Comparison of ENCODE assay signal across 1 cellular context in genomic region chr19:16446108-16447014, GRCh38.
A peak's percentile ranks its signal among the peaks of the same experiment; 100 is the strongest.
TF ChIP-seq lines count a peak whose summit lies in the region.

No MANE protein-coding gene starts in this region.

TF ChIP-seq in GM12878, 131 proteins besides CTCF, POLR2A, EP300 and RAD21 (continued from another document and continues in another):
- TF ChIP-seq IRF5 (IDR thresholded peaks at IDR 0.05; ENCODE audit: borderline replicate concordance): no peak
- TF ChIP-seq SMAD1 (IDR thresholded peaks at IDR 0.05; ENCODE audit: low read depth, partially characterized antibody): no peak
- no peak for TF ChIP-seq SUZ12 (IDR thresholded peaks at IDR 0.05; ENCODE audit: unreplicated experiment)
- TF ChIP-seq IRF4 (IDR thresholded peaks at IDR 0.05; ENCODE audit: low read depth, low read length): peak; percentile 55; the same call in 1 of the 2 replicates
- peak; percentile 39 for TF ChIP-seq MEF2B (IDR thresholded peaks at IDR 0.05; ENCODE audit: partially characterized antibody, poor library complexity, severe bottlenecking)
- TF ChIP-seq CEBPB (IDR thresholded peaks at IDR 0.05; ENCODE audit: borderline replicate concordance in 1 of 2, low read depth in 2 of 2, low read length in 2 of 2): no peak
- TF ChIP-seq CEBPZ (IDR thresholded peaks at IDR 0.05; ENCODE audit: low read depth, low read length): no peak
- TF ChIP-seq SKIL (IDR thresholded peaks at IDR 0.05; ENCODE audit: low read depth, poor library complexity, severe bottlenecking): peak; percentile 21
- TF ChIP-seq RB1 (IDR thresholded peaks at IDR 0.05; ENCODE audit: borderline replicate concordance): no peak
- peak; percentile 75 for TF ChIP-seq USF1 (IDR thresholded peaks at IDR 0.05; ENCODE audit: borderline replicate concordance, extremely low read length, insufficient read depth, low read depth, low read length)
- no peak for TF ChIP-seq JUND (IDR thresholded peaks at IDR 0.05; ENCODE audit: low read depth, low read length)
- TF ChIP-seq BRCA1 (IDR thresholded peaks at IDR 0.05; ENCODE audit: low read depth, low read length): no peak
- no peak for TF ChIP-seq E4F1 (IDR thresholded peaks at IDR 0.05; ENCODE audit: borderline replicate concordance, partially characterized antibody)
- TF ChIP-seq TARDBP (IDR thresholded peaks at IDR 0.05; ENCODE audit: borderline replicate concordance): no peak
- no peak for TF ChIP-seq ZNF274 (IDR thresholded peaks at IDR 0.05; ENCODE audit: insufficient read depth, insufficient read length)
- no peak for TF ChIP-seq BCLAF1 (IDR thresholded peaks at IDR 0.05)
- TF ChIP-seq RELA (IDR thresholded peaks at IDR 0.05; ENCODE audit: borderline replicate concordance, partially characterized antibody): no peak
- no peak for TF ChIP-seq RBBP5 (conservative IDR thresholded peaks at IDR 0.05)
- no peak; the same call in 1 of the 2 replicates for TF ChIP-seq IKZF1 (conservative IDR thresholded peaks at IDR 0.05)
- no peak for TF ChIP-seq WRNIP1 (IDR thresholded peaks at IDR 0.05; ENCODE audit: borderline replicate concordance, low read depth, low read length)
- no peak for TF ChIP-seq FOS (IDR thresholded peaks at IDR 0.05; ENCODE audit: borderline replicate concordance, extremely low read depth, insufficient read length)
- TF ChIP-seq NBN (IDR thresholded peaks at IDR 0.05): no peak; the same call in 1 of the 2 replicates
- TF ChIP-seq ETV6 (conservative IDR thresholded peaks at IDR 0.05 in 1 of 2, IDR thresholded peaks at IDR 0.05 in 1 of 2; ENCODE audit: borderline replicate concordance in 1 of 2, low read depth in 1 of 2): no peak
- TF ChIP-seq CREB1 (IDR thresholded peaks at IDR 0.05; ENCODE audit: low read depth): no peak
- peak; percentile 97 for TF ChIP-seq ZNF687 (IDR thresholded peaks at IDR 0.05)
- TF ChIP-seq DPF2 (IDR thresholded peaks at IDR 0.05): no peak
- TF ChIP-seq YBX1 (IDR thresholded peaks at IDR 0.05): no peak
- TF ChIP-seq ZNF207 (IDR thresholded peaks at IDR 0.05; ENCODE audit: borderline replicate concordance): 0 out of 2 replicates have a peak, but pooled peaks have one; percentile 20
- no peak for TF ChIP-seq YY1 (IDR thresholded peaks at IDR 0.05; ENCODE audit: low read depth, low read length)
- no peak for TF ChIP-seq CHD1 (IDR thresholded peaks at IDR 0.05; ENCODE audit: low read depth, low read length)
- TF ChIP-seq NR2C2 (IDR thresholded peaks at IDR 0.05; ENCODE audit: borderline replicate concordance, control insufficient read depth, insufficient read length, low read depth): no peak
- TF ChIP-seq NRF1 (conservative IDR thresholded peaks at IDR 0.05; ENCODE audit: low read depth, low read length): no peak
- TF ChIP-seq PKNOX1 (IDR thresholded peaks at IDR 0.05): no peak
- peak; percentile 100 for TF ChIP-seq PAX5 (IDR thresholded peaks at IDR 0.05; ENCODE audit: borderline replicate concordance, low read depth, low read length)
- TF ChIP-seq PAX8 (IDR thresholded peaks at IDR 0.05): no peak
- TF ChIP-seq HCFC1 (IDR thresholded peaks at IDR 0.05; ENCODE audit: low read length): no peak
- TF ChIP-seq ZNF622 (IDR thresholded peaks at IDR 0.05): no peak
- no peak for TF ChIP-seq ELK1 (IDR thresholded peaks at IDR 0.05; ENCODE audit: low read depth, low read length)
- peak; percentile 76 for TF ChIP-seq RAD51 (IDR thresholded peaks at IDR 0.05)
- no peak for TF ChIP-seq ZNF24 (IDR thresholded peaks at IDR 0.05)
